ENCODE assay signal across 10 cellular contexts in genomic region chr7:98210513-98211220, GRCh38. TPM values are rescaled to one million over a fixed set of nuclear protein-coding genes. Genes with fewer than 3 reads are reported as not detected.
DNase-seq lines count a peak whose midpoint lies in the region; ATAC-seq, FAIRE-seq and TF ChIP-seq lines count a peak whose summit lies in the region.
"Had no signal": no experiment of that assay in that cellular context is flagged by ENCODE, and none has a peak within 500 bp of the region (broad histone marks: within the 10 kb centered on the region; RNA-seq: fewer than 3 reads in every experiment).

No MANE protein-coding gene starts in this region.

- no peak for TF ChIP-seq POLR2A in A549 (IDR thresholded peaks at IDR 0.05; ENCODE audit: low read length)

- H3K27me3 ChIP-seq in kidney epithelial cell (ENCODE audit: control insufficient read depth, insufficient read depth, low read length), result no peaks in the 10 kb centered on the region

- peak; percentile 11 to 13; a peak in 1 of 6 replicates for ATAC-seq in A549

- no peak for TF ChIP-seq RAD21 in A549 (conservative IDR thresholded peaks at IDR 0.05 in 1 of 2, IDR thresholded peaks at IDR 0.05 in 1 of 2)

- CTCF ChIA-PET in A549 (lab: Yijun Ruan, JAX), result no interaction called here

- H3K4me3 ChIP-seq in A549 (peak overlapping the region; percentile 61), astrocyte of the spinal cord (ENCODE audit: low read depth, low read length) (peak overlapping the region; percentile 36), kidney epithelial cell (ENCODE audit: low read depth, low read length) (peak overlapping the region; percentile 27)

- FAIRE-seq in A549 (lab: Jason Lieb, UNC), result no peak

- POLR2A ChIA-PET in A549 (lab: Yijun Ruan, JAX), result no interaction called here

- H3K4me1 Mint-ChIP-seq in T-helper 2 cell treated with Interferon-gamma antibody and Interleukin-4, amounts not matched to agents 5 μg/mL and 100 μg/mL, for 36 hours (ENCODE audit: low read depth), result no peaks in the 10 kb centered on the region

- H3K27me3 Mint-ChIP-seq in T-helper 2 cell treated with Interferon-gamma antibody and Interleukin-4, amounts not matched to agents 5 μg/mL and 100 μg/mL, for 36 hours (ENCODE audit: low read depth), result no peaks in the 10 kb centered on the region

- no peak for DNase-seq in A549 (ENCODE audit: low read depth in 1 of 2, low spot score in 1 of 2)
- peak; percentile 21 for DNase-seq in GM10266 (ENCODE audit: extremely low spot score)
- DNase-seq in astrocyte of the spinal cord (ENCODE audit: low read depth, low spot score), result no peak
- DNase-seq in kidney epithelial cell (ENCODE audit: low read depth), result no peak
- no peak for DNase-seq in HuH-7.5 (ENCODE audit: low spot score)
- DNase-seq in T-helper 2 cell treated with Interferon-gamma antibody and Interleukin-4, amounts not matched to agents 5 μg/mL and 100 μg/mL, for 36 hours (ENCODE audit: low spot score), result no peak
- no peak for DNase-seq in GDM1 (lab: John Stamatoyannopoulos, UW)
- DNase-seq in NOMO-1 (lab: John Stamatoyannopoulos, UW; ENCODE audit: unreplicated experiment in 2 of 2), result no peak

- peaks cover 11% of the 10 kb centered on the region for H3K36me3 Mint-ChIP-seq in T-helper 2 cell treated with Interferon-gamma antibody and Interleukin-4, amounts not matched to agents 5 μg/mL and 100 μg/mL, for 36 hours (ENCODE audit: low read depth)

- no peaks in the 10 kb centered on the region for H3K4me1 ChIP-seq in A549

- no peak overlapping the region for H3K27ac Mint-ChIP-seq in T-helper 2 cell treated with Interferon-gamma antibody and Interleukin-4, amounts not matched to agents 5 μg/mL and 100 μg/mL, for 36 hours

- H3K9me3 ChIP-seq in A549, result no peaks in the 10 kb centered on the region

- TF ChIP-seq EP300 in A549 (IDR thresholded peaks at IDR 0.05), result no peak

- no peak for TF ChIP-seq CTCF in A549 (IDR thresholded peaks at IDR 0.05)
- TF ChIP-seq CTCF in GM10266 (IDR thresholded peaks at IDR 0.05; ENCODE audit: control insufficient read depth, insufficient read depth, low read depth, missing control alignments), result no peak
- TF ChIP-seq CTCF in astrocyte of the spinal cord (IDR thresholded peaks at IDR 0.05; ENCODE audit: low read depth, low read length), result no peak
- TF ChIP-seq CTCF in kidney epithelial cell (IDR thresholded peaks at IDR 0.05; ENCODE audit: insufficient read depth, low read length, poor library complexity, severe bottlenecking), result no peak

- WGBS in A549 (ENCODE audit: missing lambda C conversion rate), result 58% methylated on average over 18 of the region's 49 CpGs

- H3K27ac ChIP-seq in A549, result peak overlapping the region in 1 of 2 experiments; percentile 88; a peak in 4 of 6 replicates

- no peaks in the 10 kb centered on the region for H3K9me3 Mint-ChIP-seq in T-helper 2 cell treated with Interferon-gamma antibody and Interleukin-4, amounts not matched to agents 5 μg/mL and 100 μg/mL, for 36 hours

- peak overlapping the region; percentile 92 for H3K4me2 ChIP-seq in A549

- no peak overlapping the region for H3K4me3 Mint-ChIP-seq in T-helper 2 cell treated with Interferon-gamma antibody and Interleukin-4, amounts not matched to agents 5 μg/mL and 100 μg/mL, for 36 hours

- in situ Hi-C loops in astrocyte of the spinal cord (cut with HindIII; ENCODE audit: low sequenced_read_pairs), result no loop called here

- no peaks in the 10 kb centered on the region for H3K36me3 ChIP-seq in kidney epithelial cell (ENCODE audit: control insufficient read depth, insufficient read depth, low read length)

TF ChIP-seq in A549, 52 proteins besides CTCF, POLR2A, EP300 and RAD21:
- TF ChIP-seq HOXB13 (CRISPR knock-in tag; IDR thresholded peaks at IDR 0.05; ENCODE audit: low read depth) (no peak), HEYL (CRISPR knock-in tag; IDR thresholded peaks at IDR 0.05) (no peak), CHD4 (IDR thresholded peaks at IDR 0.05; ENCODE audit: borderline replicate concordance) (no peak), KDM1A (IDR thresholded peaks at IDR 0.05; ENCODE audit: low read depth) (no peak), RCOR1 (IDR thresholded peaks at IDR 0.05; ENCODE audit: low read depth, low read length) (no peak)
TF ChIP-seq in A549: peak in this region for 0.

RNA-seq across cellular contexts. Expression of gene BHLHA15, which starts 0.6 kb away (rescaled TPM):
- 0.15 and 0.30 TPM in 2 replicates for polyA plus RNA-seq in A549 (2011; rRNA removed)
- 0.10 TPM in 1 of 2 replicates, not detected in the other for polyA plus RNA-seq in A549 (2012; cell fraction: cytosol; rRNA removed)
- 0.23 and 0.24 TPM in 2 replicates for polyA plus RNA-seq in A549 (2012; cell fraction: nucleus; rRNA removed)
- polyA plus RNA-seq in A549 (2017; fragmentation: RNase III; extraction: RNeasy Plus Mini Kit Qiagen cat#74134 plus additional on column Dnase treatment), result 0.23 to 0.34 TPM in 2 of 3 replicates, not detected in the other
- 0.39 and 0.45 TPM in 2 replicates for polyA minus RNA-seq in A549 (2011; rRNA and poly(A)+ RNA removed)
- total RNA-seq in kidney epithelial cell, result 8.1 and 9.7 TPM in 2 replicates
- total RNA-seq: LHCN-M2 had no signal
- polyA plus RNA-seq: neural cell had no signal

RNA-seq across cellular contexts. Expression of gene TECPR1, which starts 41.4 kb away (rescaled TPM):
- polyA plus RNA-seq in A549 (2011; rRNA removed) (2.5 TPM in 2 replicates), A549 (2017; fragmentation: RNase III; extraction: RNeasy Plus Mini Kit Qiagen cat#74134 plus additional on column Dnase treatment) (8.4 to 11.2 TPM (median 11.1 TPM) in 3 replicates)
- polyA plus RNA-seq in A549 (2012; cell fraction: cytosol; rRNA removed), result 2.8 and 3.8 TPM in 2 replicates
- 14.1 and 21.5 TPM in 2 replicates for polyA plus RNA-seq in A549 (2012; cell fraction: nucleus; rRNA removed)
- 2.9 and 4.4 TPM in 2 replicates for polyA minus RNA-seq in A549 (2011; rRNA and poly(A)+ RNA removed)
- total RNA-seq in kidney epithelial cell, result 44.0 and 49.4 TPM in 2 replicates
